ENCODE assay signal across 13 cellular contexts in the genomic region with DNA sequence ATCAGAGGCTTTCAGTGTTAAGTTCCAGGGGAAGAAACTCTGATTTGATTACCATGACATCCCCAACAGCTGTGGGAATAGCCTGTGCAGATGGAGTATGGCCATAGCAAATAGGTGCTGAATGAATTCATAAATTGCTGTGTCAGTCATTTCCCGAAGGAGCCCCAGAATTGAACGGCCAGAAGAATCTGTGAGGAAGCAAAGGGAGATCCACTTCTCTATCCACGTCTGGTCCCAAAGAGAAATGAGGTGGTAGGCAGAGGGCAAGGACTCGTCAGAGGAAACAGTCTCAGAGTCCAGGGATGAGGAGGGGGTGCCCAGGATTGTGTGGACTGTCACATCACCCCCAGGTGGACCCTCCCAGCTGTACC. TPM values are rescaled to one million over a fixed set of nuclear protein-coding genes. Genes with fewer than 3 reads are reported as not detected.
DNase-seq lines count a peak whose midpoint lies in the region; ATAC-seq and TF ChIP-seq lines count a peak whose summit lies in the region.
"Had no signal": no experiment of that assay in that cellular context is flagged by ENCODE, and none has a peak within 500 bp of the region (broad histone marks: within the 10 kb centered on the region; RNA-seq: fewer than 3 reads in every experiment).

No MANE protein-coding gene starts in this region.

- H3K4me1 ChIP-seq in breast epithelium = peaks cover 6 to 21% of the 10 kb centered on the region in 2 donors
- peaks cover 40 to 55% of the 10 kb centered on the region in 2 donors for H3K4me1 ChIP-seq in naive thymus-derived CD4-positive, alpha-beta T cell (ENCODE audit: control insufficient read depth in 2 of 2, insufficient read depth in 2 of 2, low read length in 2 of 2)
- peaks cover 69 to 86% (median 76%) of the 10 kb centered on the region in 4 donors for H3K4me1 ChIP-seq in upper lobe of left lung

- no peak for ATAC-seq in naive thymus-derived CD4-positive, alpha-beta T cell
- ATAC-seq in upper lobe of left lung (ENCODE audit: low FRiP score in 2 of 2) (no peak), HG03108 (IDR thresholded peaks at IDR 0.05; ENCODE audit: unreplicated experiment) (no peak)

- H3K36me3 ChIP-seq in breast epithelium (no peaks in the 10 kb centered on the region), upper lobe of left lung (peaks cover 0 to 16% (median 5%) of the 10 kb centered on the region in 4 donors)
- H3K36me3 ChIP-seq in naive thymus-derived CD4-positive, alpha-beta T cell (ENCODE audit: control insufficient read depth in 2 of 3, insufficient read depth in 3 of 3, low read length in 3 of 3) = peaks cover 10 to 36% (median 14%) of the 10 kb centered on the region in 3 experiments

- H3K27me3 ChIP-seq in breast epithelium (no peaks in the 10 kb centered on the region), upper lobe of left lung (no peaks in the 10 kb centered on the region)
- no peaks in the 10 kb centered on the region for H3K27me3 ChIP-seq in naive thymus-derived CD4-positive, alpha-beta T cell (ENCODE audit: control insufficient read depth in 2 of 2, insufficient read depth in 2 of 2, low read length in 2 of 2)

- peak overlapping the region; percentile 58 to 90 (median 90) for H3K4me3 ChIP-seq in breast epithelium
- H3K4me3 ChIP-seq in naive thymus-derived CD4-positive, alpha-beta T cell (ENCODE audit: low read length) = peak overlapping the region; percentile 98
- peak overlapping the region; percentile 36 to 92 (median 88) for H3K4me3 ChIP-seq in upper lobe of left lung
- H3K4me3 ChIP-seq: SK-N-MC had no signal

- POLR2A ChIA-PET in naive thymus-derived CD4-positive, alpha-beta T cell (lab: Charles Lee) = interaction anchor here (0.6 to 12.4 kb wide), 12 partner anchors 10 to 826 kb away, joined by 3 to 180 read pairs (median 6); a partner anchor contains a TSS

- intact Hi-C loops in activated naive CD4-positive, alpha-beta T cell treated with anti-CD3 and anti-CD28 coated beads for 36 hours (cut with micrococcal nuclease) = loop anchor here (5.0 to 10.0 kb wide), 4 partner anchors 342 to 1125 kb away; a partner anchor contains a TSS
- intact Hi-C loops in breast epithelium (cut with DNase I; ENCODE audit: low total_unique reads) = loop anchor here (5.0 to 10.0 kb wide), 2 partner anchors 122 to 265 kb away; a partner anchor contains a TSS
- intact Hi-C loops in naive thymus-derived CD4-positive, alpha-beta T cell (cut with micrococcal nuclease) = loop anchor here (5.0 kb wide), 5 partner anchors 500 to 1125 kb away; a partner anchor contains a TSS

- peak overlapping the region; percentile 97 for H3K27ac Mint-ChIP-seq in activated naive CD4-positive, alpha-beta T cell treated with anti-CD3 and anti-CD28 coated beads for 36 hours
- peak overlapping the region; percentile 85 to 98 (median 96) for H3K27ac Mint-ChIP-seq in naive thymus-derived CD4-positive, alpha-beta T cell

- H3K4me1 Mint-ChIP-seq in activated naive CD4-positive, alpha-beta T cell treated with anti-CD3 and anti-CD28 coated beads for 36 hours (ENCODE audit: low read depth) = peaks cover 77% of the 10 kb centered on the region
- peaks cover 49 to 80% (median 58%) of the 10 kb centered on the region in 7 donors for H3K4me1 Mint-ChIP-seq in naive thymus-derived CD4-positive, alpha-beta T cell

- WGBS in upper lobe of left lung, 2 donors = 19 to 21% methylated on average over 4 of the region's 4 CpGs

- H3K27ac ChIP-seq in breast epithelium (peak overlapping the region; percentile 82 to 93), upper lobe of left lung (peak overlapping the region; percentile 86 to 98 (median 90))
- peak overlapping the region; percentile 78 for H3K27ac ChIP-seq in naive thymus-derived CD4-positive, alpha-beta T cell (ENCODE audit: low read depth, low read length)
- H3K27ac ChIP-seq: SK-N-MC had no signal

- DNase-seq in activated naive CD4-positive, alpha-beta T cell treated with anti-CD3 and anti-CD28 coated beads for 36 hours = no peak
- DNase-seq in activated naive CD4-positive, alpha-beta T cell treated with Interleukin-2 at 50 U/mL for 16 hours = no peak
- DNase-seq in breast epithelium (ENCODE audit: low spot score in 2 of 2) (no peak), upper lobe of left lung (no peak), T-helper 9 cell (no peak), AG20443 (ENCODE audit: low spot score) (no peak)
- DNase-seq in naive thymus-derived CD4-positive, alpha-beta T cell = no peak
- DNase-seq: AML-193, cerebellar nuclear complex, mesendoderm, NCI-H1694 treated with DMSO at 0.1 percent for 48 hours had no signal

- TF ChIP-seq CTCF in breast epithelium (IDR thresholded peaks at IDR 0.05) = no peak
- no peak for TF ChIP-seq CTCF in upper lobe of left lung (IDR thresholded peaks at IDR 0.05)

- H3K9me3 ChIP-seq in breast epithelium (no peaks in the 10 kb centered on the region), upper lobe of left lung (no peaks in the 10 kb centered on the region)
- H3K9me3 ChIP-seq in naive thymus-derived CD4-positive, alpha-beta T cell (ENCODE audit: control insufficient read depth in 2 of 3, low read length in 3 of 3) = no peaks in the 10 kb centered on the region

- H3K4me3 Mint-ChIP-seq in activated naive CD4-positive, alpha-beta T cell treated with anti-CD3 and anti-CD28 coated beads for 36 hours = peak overlapping the region; percentile 83
- H3K4me3 Mint-ChIP-seq in naive thymus-derived CD4-positive, alpha-beta T cell = peak overlapping the region; percentile 89 to 99 (median 98)

- H3K27me3 Mint-ChIP-seq in activated naive CD4-positive, alpha-beta T cell treated with anti-CD3 and anti-CD28 coated beads for 36 hours (ENCODE audit: low read depth) = no peaks in the 10 kb centered on the region
- H3K27me3 Mint-ChIP-seq in naive thymus-derived CD4-positive, alpha-beta T cell = no peaks in the 10 kb centered on the region

- peaks cover 11% of the 10 kb centered on the region for H3K36me3 Mint-ChIP-seq in activated naive CD4-positive, alpha-beta T cell treated with anti-CD3 and anti-CD28 coated beads for 36 hours (ENCODE audit: low read depth)
- peaks cover 5 to 40% (median 34%) of the 10 kb centered on the region in 5 donors for H3K36me3 Mint-ChIP-seq in naive thymus-derived CD4-positive, alpha-beta T cell

- CTCF ChIA-PET in activated naive CD4-positive, alpha-beta T cell treated with anti-CD3 and anti-CD28 coated beads for 36 hours (lab: Charles Lee) = interaction anchor here (0.6 to 13.3 kb wide), 10 partner anchors 18 to 263 kb away, joined by 4 to 296 read pairs (median 24); a partner anchor contains a TSS
- CTCF ChIA-PET in naive thymus-derived CD4-positive, alpha-beta T cell (lab: Charles Lee) = interaction anchor here (1.9 to 6.7 kb wide), 3 partner anchors 113 to 265 kb away, joined by 4 to 49 read pairs (median 5); a partner anchor contains a TSS

- no peak for TF ChIP-seq EP300 in upper lobe of left lung (IDR thresholded peaks at IDR 0.05)

- TF ChIP-seq POLR2A in breast epithelium (IDR thresholded peaks at IDR 0.05) (no peak), upper lobe of left lung (IDR thresholded peaks at IDR 0.05) (no peak)

- no peaks in the 10 kb centered on the region for H3K9me3 Mint-ChIP-seq in activated naive CD4-positive, alpha-beta T cell treated with anti-CD3 and anti-CD28 coated beads for 36 hours
- H3K9me3 Mint-ChIP-seq in naive thymus-derived CD4-positive, alpha-beta T cell = peaks cover 0 to 4% (median 0%) of the 10 kb centered on the region in 11 donors

RNA-seq across cellular contexts. Expression of a gene that starts 3.1 kb away (rescaled TPM):
- total RNA-seq in activated naive CD4-positive, alpha-beta T cell treated with anti-CD3 and anti-CD28 coated beads for 36 hours = 10 to 100 TPM; 67.3 to 68.5 TPM
- total RNA-seq in breast epithelium (10 to 100 TPM; 15.7 to 25.4 (median 21.1) TPM), upper lobe of left lung (10 to 100 TPM; 23.0 to 67.1 (median 34.4) TPM)
- 10 to 100 TPM; 41.6 to 58.2 (median 50.8) TPM for total RNA-seq in naive thymus-derived CD4-positive, alpha-beta T cell
- polyA plus RNA-seq in naive thymus-derived CD4-positive, alpha-beta T cell = 10 to 100 TPM; 23.3 to 24.6 TPM
